ENCODE assay signal across 13 cellular contexts in the genomic region with DNA sequence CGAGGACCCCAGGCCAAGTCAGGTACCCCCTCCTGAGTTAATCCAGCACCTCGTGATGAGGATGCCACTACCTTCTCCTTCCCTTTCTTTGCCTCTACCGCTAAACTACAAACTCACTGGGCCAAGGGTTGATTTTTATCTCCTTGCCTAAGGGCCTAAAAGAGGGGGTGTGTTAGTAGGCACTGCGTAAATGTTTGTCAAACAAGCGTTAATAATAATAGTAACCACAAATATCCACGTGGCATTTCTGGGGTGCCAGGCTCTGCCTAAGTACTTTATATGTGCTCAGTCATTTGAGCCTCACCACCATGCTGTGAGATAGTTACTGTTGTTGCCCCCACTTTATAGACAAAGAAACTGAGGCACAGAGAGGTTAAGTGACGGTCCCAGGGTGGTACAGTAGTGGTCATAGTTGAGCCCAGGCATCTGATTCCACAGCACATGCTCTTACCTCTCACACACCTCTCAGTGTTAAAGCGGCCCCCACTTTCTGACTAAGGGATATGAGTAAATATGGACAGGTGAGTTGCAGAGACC. TPM values are rescaled to one million over a fixed set of nuclear protein-coding genes. Genes with fewer than 3 reads are reported as not detected.
DNase-seq lines count a peak whose midpoint lies in the region; ATAC-seq and TF ChIP-seq lines count a peak whose summit lies in the region.
"Had no signal": no experiment of that assay in that cellular context is flagged by ENCODE, and none has a peak within 500 bp of the region (broad histone marks: within the 10 kb centered on the region; RNA-seq: fewer than 3 reads in every experiment).

No MANE protein-coding gene starts in this region.

- DNase-seq in adipocyte (ENCODE audit: low read depth) (no peak), right atrium auricular region (ENCODE audit: low spot score) (no peak), SIG-M5 (lab: John Stamatoyannopoulos, UW) (no peak), D341Med (ENCODE audit: low spot score) (no peak)
- DNase-seq: activated naive CD8-positive, alpha-beta T cell treated with anti-CD3 and anti-CD28 coated beads, Interleukin-2, amount 50 U/mL, for 24 hours; DMS79; NCI-H1105; NCI-H510A; RPMI8226 had no signal

- H3K36me3 ChIP-seq in ACC112 (ENCODE audit: insufficient read depth, low read length) (peaks cover 14% of the 10 kb centered on the region; the same call in 1 of the 2 replicates), adipocyte (ENCODE audit: control insufficient read depth, insufficient read depth, low read length, severe bottlenecking) (peaks cover 41% of the 10 kb centered on the region), right atrium auricular region (peaks cover 17% of the 10 kb centered on the region), skeletal muscle satellite cell (ENCODE audit: insufficient read depth, low read length) (peaks cover 62% of the 10 kb centered on the region)

- H3K4me2 ChIP-seq in skeletal muscle satellite cell (ENCODE audit: low read length), result no peak overlapping the region

- H3K27me3 ChIP-seq in ACC112 (ENCODE audit: insufficient read depth, low read length), result no peaks in the 10 kb centered on the region
- H3K27me3 ChIP-seq in adipocyte (replicated peaks; ENCODE audit: control insufficient read depth, insufficient read depth, low read length), result no peaks in the 10 kb centered on the region
- no peaks in the 10 kb centered on the region for H3K27me3 ChIP-seq in right atrium auricular region
- no peaks in the 10 kb centered on the region for H3K27me3 ChIP-seq in skeletal muscle satellite cell (ENCODE audit: control insufficient read depth, insufficient read depth, low read length)

- ATAC-seq in HG02840 (IDR thresholded peaks at IDR 0.05; ENCODE audit: low FRiP score, unreplicated experiment) (no peak), GM18502 (IDR thresholded peaks at IDR 0.05; ENCODE audit: poor library complexity, unreplicated experiment) (no peak)
- ATAC-seq: activated naive CD8-positive, alpha-beta T cell treated with anti-CD3 and anti-CD28 coated beads, Interleukin-2, amount 50 U/mL, for 24 hours had no signal

- no peak overlapping the region for H3K4me3 ChIP-seq in ACC112 (ENCODE audit: low read depth, low read length)
- no peak overlapping the region for H3K4me3 ChIP-seq in adipocyte (ENCODE audit: low read length)
- no peak overlapping the region for H3K4me3 ChIP-seq in right atrium auricular region
- H3K4me3 ChIP-seq in skeletal muscle satellite cell (ENCODE audit: low read length), result no peak overlapping the region

- peaks cover 35% of the 10 kb centered on the region for H3K4me1 ChIP-seq in ACC112 (ENCODE audit: control insufficient read depth, insufficient read depth, low read length, unreplicated experiment)
- peaks cover 38% of the 10 kb centered on the region for H3K4me1 ChIP-seq in adipocyte (ENCODE audit: control insufficient read depth, insufficient read depth, low read length)
- peaks cover 0 to 44% of the 10 kb centered on the region in 2 donors for H3K4me1 ChIP-seq in right atrium auricular region
- peaks cover 28% of the 10 kb centered on the region for H3K4me1 ChIP-seq in skeletal muscle satellite cell (ENCODE audit: control insufficient read depth, insufficient read depth, low read length)

- peaks cover 60% of the 10 kb centered on the region for H3K79me2 ChIP-seq in ACC112 (ENCODE audit: control insufficient read depth, insufficient read depth, low read length, unreplicated experiment)

- H3K9ac ChIP-seq in adipocyte (ENCODE audit: low read length) (peak overlapping the region; percentile 30), skeletal muscle satellite cell (ENCODE audit: low read depth, low read length) (peak overlapping the region; percentile 24)

- no peaks in the 10 kb centered on the region for H3K9me3 ChIP-seq in adipocyte (ENCODE audit: control insufficient read depth, low read length)
- no peaks in the 10 kb centered on the region for H3K9me3 ChIP-seq in right atrium auricular region
- no peaks in the 10 kb centered on the region for H3K9me3 ChIP-seq in skeletal muscle satellite cell (replicated peaks; ENCODE audit: low read length)

- H2AFZ ChIP-seq in ACC112 (ENCODE audit: low read length, unreplicated experiment), result no peak overlapping the region

- TF ChIP-seq CTCF in right atrium auricular region (IDR thresholded peaks at IDR 0.05), result no peak

- H3K27ac ChIP-seq in ACC112 (ENCODE audit: low read depth, low read length) (peak overlapping the region; percentile 40; the same call in 1 of the 2 replicates), right atrium auricular region (peak overlapping the region; percentile 60 to 66)

RNA-seq across cellular contexts. Expression of a gene that starts 52.4 kb away (rescaled TPM):
- 100 to 1,000 TPM in 1 of 2 donors, 10 to 100 TPM in 1; 70.7 to 113 TPM for total RNA-seq in right atrium auricular region
- 162 and 224 TPM in 2 replicates for total RNA-seq in skeletal muscle satellite cell (2012; rRNA removed)
